8 cellular contexts compared by ENCODE assay signal in genomic region chr6:74409447-74409846, GRCh38.
DNase-seq lines count a peak whose midpoint lies in the region; ATAC-seq and TF ChIP-seq lines count a peak whose summit lies in the region.

No MANE protein-coding gene starts in this region.

- DNase-seq in Peyer's patch (no peak), hepatic stellate cell (ENCODE audit: low spot score) (peak; percentile 6), lower leg skin (ENCODE audit: low spot score in 2 of 2) (no peak), activated T-cell treated with anti-CD3 and anti-CD28 coated beads for 4 hours (no peak)
- DNase-seq in activated CD4-positive, alpha-beta T cell treated with anti-CD3 and anti-CD28 coated beads, Interleukin-2, amount 50 U/mL, for 48 hours, result no peak

- H3K4me3 ChIP-seq in Peyer's patch (no peak overlapping the region), lower leg skin (ENCODE audit: low read depth, poor library complexity, severe bottlenecking) (no peak overlapping the region)

- H3K36me3 ChIP-seq in Peyer's patch, result no peaks in the 10 kb centered on the region

- no peaks in the 10 kb centered on the region for H3K27me3 ChIP-seq in Peyer's patch

- 0 to 42% methylated on average over 1 of the region's 1 CpG for WGBS in lower leg skin, 2 donors

- TF ChIP-seq POLR2A in Peyer's patch (IDR thresholded peaks at IDR 0.05) (no peak), lower leg skin (IDR thresholded peaks at IDR 0.05) (no peak)

- intact Hi-C loops in lower leg skin (cut with DNase I; ENCODE audit: low total_unique reads), result no loop called here

- ATAC-seq in GM18511 (IDR thresholded peaks at IDR 0.05; ENCODE audit: unreplicated experiment) (peak; percentile 92), HG02852 (IDR thresholded peaks at IDR 0.05; ENCODE audit: unreplicated experiment) (peak; percentile 70), GM21390 (IDR thresholded peaks at IDR 0.05; ENCODE audit: unreplicated experiment) (no peak)

- no peaks in the 10 kb centered on the region for H3K4me1 ChIP-seq in Peyer's patch

- no peaks in the 10 kb centered on the region for H3K9me3 ChIP-seq in Peyer's patch

- TF ChIP-seq CTCF in Peyer's patch (IDR thresholded peaks at IDR 0.05) (peak in 4 of 6 experiments; percentile 22 to 63 (median 52)), lower leg skin (IDR thresholded peaks at IDR 0.05) (no peak)

- H3K27ac ChIP-seq in Peyer's patch, result no peak overlapping the region

Comparison
In these comparisons a context has a peak if more than half of its experiments do, and no peak if none do; other contexts are left out.
1. CTCF ChIP-seq: peak in Peyer's patch (4 of 6); none in lower leg skin (0 of 3).